Comparison of ENCODE assay signal across 9 cellular contexts in the genomic region with DNA sequence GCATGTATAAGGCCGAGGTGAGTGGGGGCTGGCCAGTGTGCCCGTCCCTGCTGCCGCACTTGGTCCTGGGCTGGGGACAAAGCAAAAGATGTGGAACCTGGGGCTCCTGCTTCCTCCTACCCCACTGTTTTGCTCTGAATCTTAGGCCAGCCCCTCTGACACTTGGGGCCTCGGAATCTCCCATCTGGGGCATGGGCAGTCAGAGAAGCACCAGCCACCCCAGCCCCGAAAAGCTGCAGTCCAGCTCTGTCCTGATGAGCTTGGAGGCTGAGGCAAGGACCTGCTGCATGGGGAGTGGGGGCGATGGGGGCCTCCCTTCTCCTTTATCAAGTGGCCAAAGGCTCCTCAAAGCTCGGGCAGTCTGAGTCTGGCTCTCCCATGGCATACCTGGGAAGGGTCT. TPM values are rescaled to one million over a fixed set of nuclear protein-coding genes. Genes with fewer than 3 reads are reported as not detected.
DNase-seq lines count a peak whose midpoint lies in the region; ATAC-seq, FAIRE-seq and TF ChIP-seq lines count a peak whose summit lies in the region.
"Had no signal": no experiment of that assay in that cellular context is flagged by ENCODE, and none has a peak within 500 bp of the region (broad histone marks: within the 10 kb centered on the region; RNA-seq: fewer than 3 reads in every experiment).

No MANE protein-coding gene starts in this region.

- H2AFZ ChIP-seq in GM23248, result no peak overlapping the region
- no peak overlapping the region for H2AFZ ChIP-seq in keratinocyte (ENCODE audit: control insufficient read depth, low read length)

- no peaks in the 10 kb centered on the region for H3K27me3 ChIP-seq in GM23248 (replicated peaks; ENCODE audit: insufficient read depth)
- no peaks in the 10 kb centered on the region for H3K27me3 ChIP-seq in keratinocyte (ENCODE audit: control insufficient read depth, extremely low read depth, insufficient read depth, low read length)
- no peaks in the 10 kb centered on the region for H3K27me3 ChIP-seq in spleen (replicated peaks in 1 of 7)

- no peak overlapping the region for H3K4me3 ChIP-seq in GM23248
- no peak overlapping the region for H3K4me3 ChIP-seq in keratinocyte (ENCODE audit: control insufficient read depth in 2 of 3, extremely low read depth in 1 of 3, insufficient read depth in 2 of 3, low read depth in 1 of 3, low read length in 3 of 3)
- peak overlapping the region in 1 of 8 donors; percentile 68 for H3K4me3 ChIP-seq in spleen

- H3K79me2 ChIP-seq in GM23248 (ENCODE audit: insufficient read depth), result peaks cover 30% of the 10 kb centered on the region
- peaks cover 6% of the 10 kb centered on the region for H3K79me2 ChIP-seq in keratinocyte (ENCODE audit: control insufficient read depth, insufficient read depth, low read length)

- peak overlapping the region; percentile 99 for H3K9ac ChIP-seq in GM23248
- H3K9ac ChIP-seq in keratinocyte (ENCODE audit: control insufficient read depth, extremely low read depth, insufficient read depth, low read length), result peak overlapping the region; percentile 15

- H4K20me1 ChIP-seq in GM23248 (ENCODE audit: insufficient read depth), result no peaks in the 10 kb centered on the region
- no peaks in the 10 kb centered on the region for H4K20me1 ChIP-seq in keratinocyte (ENCODE audit: control insufficient read depth, extremely low read depth, insufficient read depth, low read length)

- no peak for ATAC-seq in left lobe of liver
- ATAC-seq in GM19023 (IDR thresholded peaks at IDR 0.05; ENCODE audit: unreplicated experiment), result no peak

- peaks cover 79% of the 10 kb centered on the region for H3K4me1 ChIP-seq in GM23248 (ENCODE audit: insufficient read depth)
- peaks cover 48% of the 10 kb centered on the region for H3K4me1 ChIP-seq in keratinocyte (ENCODE audit: control insufficient read depth, extremely low read depth, insufficient read depth, low read length)
- H3K4me1 ChIP-seq in spleen, result peaks cover 39 to 100% (median 87%) of the 10 kb centered on the region in 6 donors

- in situ Hi-C loops in GM23248 (cut with MboI), result no loop called here
- in situ Hi-C loops in G401 (cut with HindIII; ENCODE audit: low sequenced_read_pairs), result no loop called here

- dilution Hi-C loops in keratinocyte (cut with MboI; ENCODE audit: extremely low pct_ligation_motif_present, low sequenced_read_pairs), result no loop called here

- H3K9me3 ChIP-seq in GM23248 (ENCODE audit: low read depth) (no peaks in the 10 kb centered on the region), keratinocyte (ENCODE audit: control insufficient read depth, low read depth, low read length) (no peaks in the 10 kb centered on the region), spleen (no peaks in the 10 kb centered on the region)

- H3K9me1 ChIP-seq in keratinocyte (ENCODE audit: control insufficient read depth, extremely low read depth, insufficient read depth, low read length), result peaks cover 2% of the 10 kb centered on the region

- H3F3A ChIP-seq in GM23248 (ENCODE audit: insufficient read depth), result peaks cover 24% of the 10 kb centered on the region

- no peaks in the 10 kb centered on the region for H3K9me2 ChIP-seq in GM23248 (ENCODE audit: insufficient read depth)

- TF ChIP-seq CTCF in keratinocyte (optimal IDR thresholded peaks at IDR 0.05 in 1 of 3, IDR thresholded peaks at IDR 0.05 in 1 of 3, conservative IDR thresholded peaks at IDR 0.05 in 1 of 3; ENCODE audit: extremely low read depth in 1 of 3, insufficient read depth in 2 of 3, low read length in 3 of 3) (no peak), spleen (IDR thresholded peaks at IDR 0.05 in 8 of 11, conservative IDR thresholded peaks at IDR 0.05 in 3 of 11) (no peak)

- H3K36me3 ChIP-seq in GM23248 (ENCODE audit: low read depth) (no peaks in the 10 kb centered on the region), keratinocyte (ENCODE audit: control insufficient read depth in 2 of 2, extremely low read depth in 1 of 2, insufficient read depth in 2 of 2, low read length in 2 of 2) (peaks cover 18 to 28% of the 10 kb centered on the region in 2 experiments), spleen (peaks cover 0 to 69% (median 16%) of the 10 kb centered on the region in 6 donors)

- no peak for DNase-seq in GM23248
- no peak for DNase-seq in keratinocyte (ENCODE audit: low read depth, low spot score)
- no peak for DNase-seq in spleen
- no peak for DNase-seq in left lobe of liver (ENCODE audit: low spot score)
- no peak for DNase-seq in G401 (ENCODE audit: low spot score)
- DNase-seq in HCEC 1CT, result no peak
- DNase-seq: SIG-M5 had no signal

- intact Hi-C loops in spleen (cut with DNase I; ENCODE audit: low total_unique reads), result no loop called here

- no peak for FAIRE-seq in keratinocyte (lab: Jason Lieb, UNC)

- peak overlapping the region; percentile 100 for H3K27ac ChIP-seq in GM23248
- H3K27ac ChIP-seq in angular gyrus (ENCODE audit: low read depth, low read length), result peak overlapping the region; percentile 100
- no peak overlapping the region for H3K27ac ChIP-seq in keratinocyte (ENCODE audit: control insufficient read depth, insufficient read depth, low read length)
- H3K27ac ChIP-seq in spleen, result peak overlapping the region in 7 of 8 donors; percentile 92 to 100 (median 98)

- H3K4me2 ChIP-seq in GM23248 (ENCODE audit: unreplicated experiment) (peak overlapping the region; percentile 78), keratinocyte (ENCODE audit: control insufficient read depth, extremely low read depth, insufficient read depth, low read depth, low read length) (peak overlapping the region; percentile 25)

- TF ChIP-seq POLR2A in spleen (IDR thresholded peaks at IDR 0.05), result no peak

- WGBS in GM23248 (ENCODE audit: low coverage in 1 of 2, low lambda C conversion rate in 2 of 2, missing lambda C conversion rate in 2 of 2), 2 experiments, result 67 to 68% methylated on average over 7 of the region's 7 CpGs
- WGBS in spleen, 5 donors, result 57 to 79% (median 72%) methylated on average over 7 of the region's 7 CpGs

RNA-seq across cellular contexts. Expression of gene PTPA, which starts 31.3 kb away (rescaled TPM):
- 96.9 and 113 TPM in 2 replicates for total RNA-seq in GM23248 (2014; rRNA removed; shearing (Covaris generic))
- 59.9 and 60.8 TPM in 2 replicates for polyA plus RNA-seq in GM23248 (2016; fragmentation: Nextera tagmentation; extraction: Ambion mirVana)
- polyA plus RNA-seq in keratinocyte, result 86.8 to 127 TPM (median 98.0 TPM) in 3 replicates
- polyA plus RNA-seq in keratinocyte (2011; ENCODE audit: low read depth), result 14.6 TPM
- polyA plus RNA-seq in keratinocyte (2011; cell fraction: cytosol; rRNA removed), result 80.8 and 81.8 TPM in 2 replicates
- 77.5 and 93.2 TPM in 2 replicates for polyA plus RNA-seq in keratinocyte (2011; cell fraction: nucleus; rRNA removed)
- polyA plus RNA-seq in keratinocyte (2012; ENCODE audit: low replicate concordance), result 43.8 and 93.0 TPM in 2 replicates
- 113 to 151 TPM (median 121 TPM) in 3 replicates for polyA minus RNA-seq in keratinocyte
- 77.1 TPM for polyA minus RNA-seq in keratinocyte (2011; cell fraction: cytosol; rRNA and poly(A)+ RNA removed)
- polyA minus RNA-seq in keratinocyte (2011; cell fraction: nucleus; rRNA and poly(A)+ RNA removed), result 43.4 and 67.5 TPM in 2 replicates
- 100 to 1,000 TPM in 3 of 7 donors, 10 to 100 TPM in 4; 71.5 to 107 (median 88.9) TPM for total RNA-seq in spleen
- polyA plus RNA-seq in spleen, result 100 to 1,000 TPM in 1 of 3 donors, 10 to 100 TPM in 2; 38.8 to 104 (median 65.4) TPM
- total RNA-seq in left lobe of liver, result 62.3 TPM
- 215 and 261 TPM in 2 replicates for total RNA-seq in G401 (2014; rRNA removed; shearing (Covaris generic))

RNA-seq across cellular contexts. Expression of gene CRAT, which starts 31.9 kb away (rescaled TPM):
- total RNA-seq in GM23248 (2014; rRNA removed; shearing (Covaris generic)), result 51.5 and 55.4 TPM in 2 replicates
- polyA plus RNA-seq in GM23248 (2016; fragmentation: Nextera tagmentation; extraction: Ambion mirVana) (61.4 and 66.0 TPM in 2 replicates), keratinocyte (6.5 to 12.5 TPM (median 8.2 TPM) in 3 replicates), spleen (10 to 100 TPM in 1 of 3 donors, 1 to 10 TPM in 2; 5.7 to 11.8 (median 7.1) TPM)
- polyA plus RNA-seq in keratinocyte (2011; ENCODE audit: low read depth), result 4.9 TPM
- polyA plus RNA-seq in keratinocyte (2011; cell fraction: cytosol; rRNA removed), result 9.8 and 18.3 TPM in 2 replicates
- polyA plus RNA-seq in keratinocyte (2011; cell fraction: nucleus; rRNA removed), result 10.5 and 15.6 TPM in 2 replicates
- 10.2 and 14.1 TPM in 2 replicates for polyA plus RNA-seq in keratinocyte (2012; ENCODE audit: low replicate concordance)
- polyA minus RNA-seq in keratinocyte, result 9.7 to 30.8 TPM (median 11.2 TPM) in 3 replicates
- polyA minus RNA-seq in keratinocyte (2011; cell fraction: cytosol; rRNA and poly(A)+ RNA removed), result 22.8 TPM
- polyA minus RNA-seq in keratinocyte (2011; cell fraction: nucleus; rRNA and poly(A)+ RNA removed), result 6.5 and 7.5 TPM in 2 replicates
- total RNA-seq in spleen (10 to 100 TPM; 14.9 to 32.3 (median 23.9) TPM), left lobe of liver (105 TPM)
- total RNA-seq in G401 (2014; rRNA removed; shearing (Covaris generic)), result 21.5 and 22.7 TPM in 2 replicates

RNA-seq across cellular contexts. Expression of gene IER5L, which starts 35.5 kb away (rescaled TPM):
- total RNA-seq in GM23248 (2014; rRNA removed; shearing (Covaris generic)), result 69.4 and 81.7 TPM in 2 replicates
- polyA plus RNA-seq in GM23248 (2016; fragmentation: Nextera tagmentation; extraction: Ambion mirVana), result 4.0 and 4.3 TPM in 2 replicates
- 2.1 to 3.6 TPM (median 2.8 TPM) in 3 replicates for polyA plus RNA-seq in keratinocyte
- 4.1 TPM for polyA plus RNA-seq in keratinocyte (2011; ENCODE audit: low read depth)
- polyA plus RNA-seq in keratinocyte (2011; cell fraction: cytosol; rRNA removed), result 0.75 and 2.7 TPM in 2 replicates
- polyA plus RNA-seq in keratinocyte (2011; cell fraction: nucleus; rRNA removed), result 2.1 and 4.5 TPM in 2 replicates
- polyA plus RNA-seq in keratinocyte (2012; ENCODE audit: low replicate concordance), result 2.4 and 5.1 TPM in 2 replicates
- 1.3 to 1.4 TPM (median 1.3 TPM) in 3 replicates for polyA minus RNA-seq in keratinocyte
- 18.4 TPM for polyA minus RNA-seq in keratinocyte (2011; cell fraction: cytosol; rRNA and poly(A)+ RNA removed)
- 4.3 and 7.5 TPM in 2 replicates for polyA minus RNA-seq in keratinocyte (2011; cell fraction: nucleus; rRNA and poly(A)+ RNA removed)
- total RNA-seq in spleen, result 10 to 100 TPM in 2 of 7 donors, 1 to 10 TPM in 5; 3.9 to 10.4 (median 8.7) TPM
- 10 to 100 TPM in 1 of 3 donors, 1 to 10 TPM in 2; 6.9 to 14.0 (median 7.7) TPM for polyA plus RNA-seq in spleen
- 4.5 TPM for total RNA-seq in left lobe of liver
- total RNA-seq in G401 (2014; rRNA removed; shearing (Covaris generic)), result 92.7 and 121 TPM in 2 replicates
